8 cellular contexts compared by ENCODE assay signal in the genomic region with DNA sequence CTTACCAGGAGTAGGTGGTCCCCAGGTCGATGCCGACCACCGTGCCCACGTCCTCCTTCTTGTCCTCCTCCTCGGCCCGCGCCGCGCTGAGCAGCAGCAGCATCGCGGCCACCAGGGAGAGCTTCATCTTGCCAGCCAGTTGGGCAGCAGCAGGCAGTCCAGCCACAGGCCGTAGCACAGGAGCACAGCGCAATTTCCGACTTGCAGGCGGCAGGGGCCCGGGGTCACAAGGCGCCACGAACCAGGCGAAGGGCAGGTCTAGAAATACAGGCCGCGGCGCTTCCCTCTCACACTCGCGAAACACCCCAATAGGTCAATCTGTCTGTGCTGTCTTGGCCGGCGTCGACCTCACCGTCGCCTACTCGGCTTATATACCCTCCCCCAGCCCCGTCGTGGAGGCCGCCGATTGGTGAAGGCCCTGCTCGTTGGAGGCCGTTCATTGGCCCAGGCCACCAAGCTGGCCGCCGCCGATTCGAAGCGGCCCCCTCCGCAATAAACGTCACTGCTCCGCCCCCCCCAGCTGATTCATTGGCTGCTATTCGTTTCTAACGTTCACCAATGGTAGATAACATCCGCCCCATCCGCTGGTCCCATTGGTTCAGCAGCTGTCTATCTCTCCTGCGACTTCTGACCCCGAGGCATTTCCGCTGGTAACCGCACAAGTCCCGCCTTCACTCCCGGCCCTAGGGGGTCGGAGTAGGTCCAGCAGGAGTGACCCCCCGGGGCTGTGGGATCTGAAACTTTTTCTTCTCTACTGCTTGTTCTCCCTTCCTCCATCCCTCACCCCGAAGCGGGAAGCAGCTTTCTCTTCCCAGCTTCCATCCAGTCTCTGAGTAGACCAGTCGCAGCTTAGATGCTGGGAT. TPM values are rescaled to one million over a fixed set of nuclear protein-coding genes. Genes with fewer than 3 reads are reported as not detected.
A peak's percentile ranks its signal among the peaks of the same experiment; 100 is the strongest.
DNase-seq lines count a peak whose midpoint lies in the region; ATAC-seq lines count a peak whose summit lies in the region.

TSS of gene HSPA5 (minus strand) at position 344 of the 863 bp plus-strand sequence. CDS start at position 127, 217 bp downstream.

- ATAC-seq in GM19328 (IDR thresholded peaks at IDR 0.05; ENCODE audit: unreplicated experiment): peak; percentile 94
- ATAC-seq in HG03520 (IDR thresholded peaks at IDR 0.05; ENCODE audit: unreplicated experiment): peak; percentile 85
- ATAC-seq in left colon: peak; percentile 92

- CTCF ChIA-PET in activated CD4-positive, alpha-beta T cell treated with anti-CD3 and anti-CD28 coated beads, Interleukin-2, amount 10 ng/mL, durations not matched to agents 7 days and 5 days (lab: Charles Lee): interaction anchor here (0.9 to 3.5 kb wide), 11 partner anchors 9 to 98 kb away, joined by 3 to 14 read pairs (median 4); partner anchors contain the start of genes GAPVD1 and SCAI

- H3K4me1 Mint-ChIP-seq in activated CD4-positive, alpha-beta T cell treated with anti-CD3 and anti-CD28 coated beads, Interleukin-2, amount 10 ng/mL, durations not matched to agents 7 days and 5 days: peaks cover 37% of the 10 kb centered on the region

- H3K27me3 Mint-ChIP-seq in activated CD4-positive, alpha-beta T cell treated with anti-CD3 and anti-CD28 coated beads, Interleukin-2, amount 10 ng/mL, durations not matched to agents 7 days and 5 days: no peaks in the 10 kb centered on the region

- DNase-seq in C1 segment of cervical spinal cord (lab: John Stamatoyannopoulos, UW) (peak; percentile 94 to 100 (median 98)), NCI-H69 (lab: John Stamatoyannopoulos, UW) (peak; percentile 100), cortex of kidney (lab: John Stamatoyannopoulos, UW) (peak; percentile 67), left colon (peak; percentile 100)
- peak; percentile 100 for DNase-seq in activated CD4-positive, alpha-beta T cell treated with anti-CD3 and anti-CD28 coated beads, Interleukin-2, amount 10 ng/mL, durations not matched to agents 7 days and 5 days
- DNase-seq in stimulated activated CD4-positive, alpha-beta T cell treated with anti-CD3 and anti-CD28 coated beads, Interleukin-1b, Interleukin-23, amount 100 ng/mL, for 48 hours: peak; percentile 100

- H3K36me3 Mint-ChIP-seq in activated CD4-positive, alpha-beta T cell treated with anti-CD3 and anti-CD28 coated beads, Interleukin-2, amount 10 ng/mL, durations not matched to agents 7 days and 5 days (ENCODE audit: low read depth): peaks cover 58% of the 10 kb centered on the region

- H3K27ac Mint-ChIP-seq in activated CD4-positive, alpha-beta T cell treated with anti-CD3 and anti-CD28 coated beads, Interleukin-2, amount 10 ng/mL, durations not matched to agents 7 days and 5 days: peak within 1 kb of the TSS; percentile 99

- intact Hi-C loops in left colon (cut with DNase I, micrococcal nuclease): no loop called here

- POLR2A ChIA-PET in activated CD4-positive, alpha-beta T cell treated with anti-CD3 and anti-CD28 coated beads, Interleukin-2, amount 10 ng/mL, durations not matched to agents 7 days and 5 days (lab: Charles Lee): interaction anchor here (0.6 to 1.8 kb wide), 8 partner anchors 20 to 431 kb away, joined by 3 to 13 read pairs (median 3); partner anchors contain the start of genes ARPC5L and GAPVD1

- no peaks in the 10 kb centered on the region for H3K9me3 Mint-ChIP-seq in activated CD4-positive, alpha-beta T cell treated with anti-CD3 and anti-CD28 coated beads, Interleukin-2, amount 10 ng/mL, durations not matched to agents 7 days and 5 days

- peak within 1 kb of the TSS; percentile 96 for H3K4me3 Mint-ChIP-seq in activated CD4-positive, alpha-beta T cell treated with anti-CD3 and anti-CD28 coated beads, Interleukin-2, amount 10 ng/mL, durations not matched to agents 7 days and 5 days

RNA-seq across cellular contexts. Expression of gene HSPA5, which starts in this region (rescaled TPM):
- 100 to 1,000 TPM; 124 to 127 TPM for total RNA-seq in activated CD4-positive, alpha-beta T cell treated with anti-CD3 and anti-CD28 coated beads, Interleukin-2, amount 10 ng/mL, durations not matched to agents 7 days and 5 days
- 100 to 1,000 TPM; 193 to 227 TPM for total RNA-seq in left colon

Comparison
In these comparisons a context has a peak if more than half of its experiments do, and no peak if none do; other contexts are left out.
1. Peak in every context shown above with its lines: DNase-seq and ATAC-seq.